In genomic region chr7:119123326-119123725, GRCh38 we compare ENCODE assay signal across 34 cellular contexts.
"Had no signal": no experiment of that assay in that cellular context is flagged by ENCODE, and none has a peak within 500 bp of the region (broad histone marks: within the 10 kb centered on the region; RNA-seq: fewer than 3 reads in every experiment).

No MANE protein-coding gene starts in this region.

- H3K36me3 ChIP-seq: MG63 had no signal

- H3K27me3 ChIP-seq: MG63 had no signal

- H3K4me3 ChIP-seq: MG63 had no signal

- H3K9me3 ChIP-seq: MG63 had no signal

- DNase-seq: Karpas-422, Kasumi-1, MG63, MM.1S, MV-4-11, NCI-H1048, NCI-H1092, NCI-H1092 treated with DMSO at 0.1 percent for 48 hours, NCI-H1105, NCI-H1105 treated with DMSO at 0.1 percent for 48 hours, NCI-H1417, NCI-H1417 treated with DMSO at 0.1 percent for 48 hours, NCI-H1436, NCI-H1436 treated with DMSO at 0.1 percent for 48 hours, NCI-H146, NCI-H1694, NCI-H1694 treated with DMSO at 0.1 percent for 48 hours, NCI-H187, NCI-H187 treated with DMSO at 0.1 percent for 48 hours, NCI-H1930, NCI-H2029, NCI-H2029 treated with DMSO at 0.1 percent for 48 hours, NCI-H2081, NCI-H2081 treated with DMSO at 0.1 percent for 48 hours, NCI-H2107, NCI-H2171, NCI-H2227 treated with DMSO at 0.1 percent for 48 hours, NCI-H226, NCI-H345, NCI-H446, NCI-H446 treated with DMSO at 0.1 percent for 48 hours, NCI-H510A, NCI-H510A treated with DMSO at 0.1 percent for 48 hours, NCI-H524 treated with DMSO at 0.1 percent for 48 hours had no signal
